Comparison of ENCODE assay signal across 8 cellular contexts in the genomic region with DNA sequence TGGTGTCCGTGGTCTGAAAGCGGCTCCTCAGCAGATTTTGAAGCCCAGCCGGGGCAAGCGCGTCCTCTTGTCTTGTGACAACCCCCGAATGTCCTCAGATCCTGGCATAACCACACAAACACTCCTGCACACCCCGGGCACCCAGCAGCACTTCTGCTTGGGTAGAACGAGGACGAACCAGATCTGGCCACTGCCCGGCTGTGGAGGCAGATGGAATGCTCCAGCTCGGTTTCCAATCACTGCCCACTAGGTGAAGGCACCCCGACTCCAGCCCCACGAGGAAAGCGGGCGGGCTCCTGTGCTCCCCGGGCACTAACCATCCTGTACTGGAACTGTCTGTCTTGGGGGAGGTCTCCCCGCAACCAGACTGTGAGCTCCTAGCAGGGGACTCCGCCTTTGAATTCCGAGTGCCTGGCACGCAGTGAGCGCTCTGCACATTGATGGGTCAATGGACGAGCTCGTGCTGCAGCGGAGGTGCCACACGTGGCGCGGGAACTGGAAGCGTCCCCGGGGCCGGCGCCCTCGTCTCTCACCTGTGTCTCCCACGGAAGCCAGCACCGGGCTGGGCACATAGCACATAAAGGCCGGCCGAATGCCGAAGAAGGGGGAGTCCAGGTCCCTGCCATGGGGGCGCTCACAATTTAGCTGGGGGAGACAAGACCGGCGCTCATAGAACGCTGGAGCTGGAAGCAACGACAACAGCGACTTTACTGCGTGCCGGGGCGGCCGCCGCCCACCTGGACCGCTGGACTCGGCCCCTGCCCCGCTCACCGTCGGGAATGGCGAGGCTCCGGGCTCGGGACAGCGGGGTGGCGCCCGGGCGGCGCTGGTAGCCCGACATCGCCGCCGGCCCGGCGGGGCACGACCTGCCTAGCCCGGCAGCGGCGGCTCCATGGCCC. TPM values are rescaled to one million over a fixed set of nuclear protein-coding genes. Genes with fewer than 3 reads are reported as not detected.
DNase-seq lines count a peak whose midpoint lies in the region; ATAC-seq and TF ChIP-seq lines count a peak whose summit lies in the region.

No MANE protein-coding gene starts in this region.

- H3K27ac ChIP-seq in iPS-18a (ENCODE audit: low read length), result no peak overlapping the region

- peak; percentile 62 for DNase-seq in AG08395 (ENCODE audit: low spot score)
- peak; percentile 75 for DNase-seq in RPMI8226
- no peak for DNase-seq in astrocyte of the cerebellum (ENCODE audit: low read depth)
- DNase-seq in NCI-H446 treated with DMSO at 0.1 percent for 48 hours (lab: John Stamatoyannopoulos, UW), result no peak

- H3K4me1 ChIP-seq in iPS-18a (ENCODE audit: control insufficient read depth, low read depth, low read length) (no peaks in the 10 kb centered on the region), skeletal muscle satellite cell (ENCODE audit: control insufficient read depth, insufficient read depth, low read length) (peaks cover 18% of the 10 kb centered on the region)

- peak overlapping the region; percentile 89 for H3K4me2 ChIP-seq in skeletal muscle satellite cell (ENCODE audit: low read length)

- H3K4me3 ChIP-seq in astrocyte of the cerebellum (ENCODE audit: low read depth, low read length) (peak overlapping the region; percentile 99), iPS-18a (ENCODE audit: low read length) (peak overlapping the region; percentile 74), skeletal muscle satellite cell (ENCODE audit: low read length) (peak overlapping the region; percentile 97)

- in situ Hi-C loops in astrocyte of the cerebellum (cut with HindIII; ENCODE audit: low sequenced_read_pairs), result no loop called here

- H3K36me3 ChIP-seq in iPS-18a (ENCODE audit: control insufficient read depth, low read depth, low read length), result peaks cover 57% of the 10 kb centered on the region
- peaks cover 54% of the 10 kb centered on the region for H3K36me3 ChIP-seq in skeletal muscle satellite cell (ENCODE audit: insufficient read depth, low read length)

- H3K27me3 ChIP-seq in iPS-18a (ENCODE audit: control insufficient read depth, insufficient read depth, low read length) (no peaks in the 10 kb centered on the region), skeletal muscle satellite cell (ENCODE audit: control insufficient read depth, insufficient read depth, low read length) (no peaks in the 10 kb centered on the region)

- H3K9me3 ChIP-seq in iPS-18a (ENCODE audit: control insufficient read depth, low read depth, low read length) (no peaks in the 10 kb centered on the region), skeletal muscle satellite cell (replicated peaks; ENCODE audit: low read length) (no peaks in the 10 kb centered on the region)

- no peak for TF ChIP-seq CTCF in astrocyte of the cerebellum (IDR thresholded peaks at IDR 0.05; ENCODE audit: low read depth, low read length, missing control alignments)

- ATAC-seq in GM18520 (IDR thresholded peaks at IDR 0.05; ENCODE audit: unreplicated experiment) (peak; percentile 10), HG03066 (IDR thresholded peaks at IDR 0.05; ENCODE audit: low read depth, unreplicated experiment) (peak; percentile 28)

- H3K9ac ChIP-seq in iPS-18a (ENCODE audit: low read length), result peak overlapping the region; percentile 86
- peak overlapping the region; percentile 90 for H3K9ac ChIP-seq in skeletal muscle satellite cell (ENCODE audit: low read depth, low read length)

RNA-seq across cellular contexts. Expression of a gene that starts 0.6 kb away (rescaled TPM):
- 49.4 and 53.1 TPM in 2 replicates for total RNA-seq in skeletal muscle satellite cell (2012; rRNA removed)

RNA-seq across cellular contexts. Expression of a gene that starts 0.7 kb away (rescaled TPM):
- 64.2 and 79.1 TPM in 2 replicates for total RNA-seq in skeletal muscle satellite cell (2012; rRNA removed)

RNA-seq across cellular contexts. Expression of a gene that starts 9.8 kb away (rescaled TPM):
- 16.4 and 19.0 TPM in 2 replicates for total RNA-seq in skeletal muscle satellite cell (2012; rRNA removed)

RNA-seq across cellular contexts. Expression of a gene that starts 29.8 kb away (rescaled TPM):
- total RNA-seq in skeletal muscle satellite cell (2012; rRNA removed), result 7.9 and 8.5 TPM in 2 replicates

RNA-seq across cellular contexts. Expression of a gene that starts 36.3 kb away (rescaled TPM):
- total RNA-seq in skeletal muscle satellite cell (2012; rRNA removed), result 1.3 TPM in 2 replicates

Comparison
In these comparisons a context has a peak if more than half of its experiments do, and no peak if none do; other contexts are left out.
1. DNase-seq: peak in AG08395 (single experiment) and RPMI8226 (single experiment); none in astrocyte of the cerebellum (single experiment) and NCI-H446 treated with DMSO at 0.1 percent for 48 hours (single experiment).
2. Peak in every context shown above with its lines, with median percentiles within 50 percentile points of each other: H3K4me3 ChIP-seq.